In genomic region chr7:11667071-11667809, GRCh38 we compare ENCODE assay signal across 16 cellular contexts.
DNase-seq lines count a peak whose midpoint lies in the region; ATAC-seq and TF ChIP-seq lines count a peak whose summit lies in the region.
"Had no signal": no experiment of that assay in that cellular context is flagged by ENCODE, and none has a peak within 500 bp of the region (broad histone marks: within the 10 kb centered on the region; RNA-seq: fewer than 3 reads in every experiment).

No MANE protein-coding gene starts in this region.

- H3K4me1 ChIP-seq in cardiac muscle cell (ENCODE audit: low read depth): peaks cover 25% of the 10 kb centered on the region
- H3K4me1 ChIP-seq in left lung: no peaks in the 10 kb centered on the region
- H3K4me1 ChIP-seq in upper lobe of right lung: no peaks in the 10 kb centered on the region
- H3K4me1 ChIP-seq: BLaER1 treated with 17β-estradiol and CSF1 and Interleukin-3, amounts not matched to agents 10 nM and 100 nM; Caco-2 had no signal

- H3K4me3 ChIP-seq in cardiac muscle cell (no peak overlapping the region), left lung (no peak overlapping the region), upper lobe of right lung (no peak overlapping the region)
- H3K4me3 ChIP-seq: BLaER1 treated with 17β-estradiol and CSF1 and Interleukin-3, amounts not matched to agents 10 nM and 100 nM had no signal

- H3K27ac ChIP-seq in cardiac muscle cell (peak overlapping the region; percentile 78), left lung (no peak overlapping the region), upper lobe of right lung (no peak overlapping the region)
- H3K27ac ChIP-seq: BLaER1 treated with 17β-estradiol and CSF1 and Interleukin-3, amounts not matched to agents 10 nM and 100 nM; C4-2B had no signal

- H3K36me3 ChIP-seq in cardiac muscle cell (no peaks in the 10 kb centered on the region), left lung (no peaks in the 10 kb centered on the region), upper lobe of right lung (no peaks in the 10 kb centered on the region)
- H3K36me3 ChIP-seq: BLaER1 treated with 17β-estradiol and CSF1 and Interleukin-3, amounts not matched to agents 10 nM and 100 nM had no signal

- no peak for TF ChIP-seq CTCF in cardiac muscle cell (IDR thresholded peaks at IDR 0.05; ENCODE audit: low read depth, low read length)
- no peak for TF ChIP-seq CTCF in left lung (IDR thresholded peaks at IDR 0.05)
- TF ChIP-seq CTCF in upper lobe of right lung (IDR thresholded peaks at IDR 0.05): no peak

- ATAC-seq in left cardiac atrium (no peak), left lung (peak; percentile 51), upper lobe of right lung (peak; percentile 43), HG03139 (IDR thresholded peaks at IDR 0.05; ENCODE audit: unreplicated experiment) (no peak)
- ATAC-seq: CD8-positive, alpha-beta T cell had no signal

- no peaks in the 10 kb centered on the region for H3K27me3 ChIP-seq in cardiac muscle cell
- H3K27me3 ChIP-seq in left lung: no peaks in the 10 kb centered on the region
- H3K27me3 ChIP-seq in upper lobe of right lung: no peaks in the 10 kb centered on the region
- H3K27me3 ChIP-seq: BLaER1 treated with 17β-estradiol and CSF1 and Interleukin-3, amounts not matched to agents 10 nM and 100 nM had no signal

- H3K9me3 ChIP-seq in cardiac muscle cell (ENCODE audit: low read depth) (no peaks in the 10 kb centered on the region), left lung (no peaks in the 10 kb centered on the region), upper lobe of right lung (no peaks in the 10 kb centered on the region)
- H3K9me3 ChIP-seq: BLaER1 treated with 17β-estradiol and CSF1 and Interleukin-3, amounts not matched to agents 10 nM and 100 nM; Caco-2 had no signal

- no peak for DNase-seq in cardiac muscle cell (ENCODE audit: low read depth in 1 of 2, low spot score in 1 of 2)
- DNase-seq in left cardiac atrium: no peak
- no peak for DNase-seq in left lung
- no peak for DNase-seq in upper lobe of right lung
- no peak for DNase-seq in SHP77 (lab: John Stamatoyannopoulos, UW)
- DNase-seq: 8988T; AML-193; Caco-2; Calu3; CD4-positive, alpha-beta T cell; CD8-positive, alpha-beta T cell; DMS79 treated with DMSO at 0.1 percent for 48 hours; GF-D8 had no signal

- intact Hi-C loops in left cardiac atrium (cut with DNase I) (no loop called here), left lung (cut with DNase I) (no loop called here), upper lobe of right lung (cut with DNase I) (no loop called here)

Comparison
In these comparisons a context has a peak if more than half of its experiments do, and no peak if none do; other contexts are left out.
1. ATAC-seq: peak in left lung (single experiment) and upper lobe of right lung (single experiment); none in left cardiac atrium (0 of 2) and HG03139 (single experiment).